ENCODE assay signal across 25 cellular contexts in the genomic region with DNA sequence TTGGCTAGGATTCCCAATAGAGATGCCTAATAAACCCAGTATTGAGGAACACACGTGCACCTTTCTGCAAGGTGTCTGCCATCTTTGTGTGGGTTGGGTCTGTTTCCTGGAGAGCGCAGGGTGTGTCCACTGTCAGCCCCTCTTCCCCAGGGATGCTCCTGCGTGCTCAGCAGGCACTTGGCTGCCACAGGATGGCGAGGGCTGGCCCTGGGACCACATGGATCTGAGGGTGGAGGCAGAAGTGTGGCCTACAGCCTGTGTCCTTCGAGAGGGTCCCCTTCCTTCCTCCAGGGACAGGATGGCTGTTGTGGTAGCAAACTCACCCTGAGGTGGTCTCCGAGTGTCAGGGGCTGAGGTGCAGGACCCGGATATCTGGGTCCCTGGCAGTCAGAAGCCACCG.
"Had no signal": no experiment of that assay in that cellular context is flagged by ENCODE, and none has a peak within 500 bp of the region (broad histone marks: within the 10 kb centered on the region; RNA-seq: fewer than 3 reads in every experiment).

No MANE protein-coding gene starts in this region.

- DNase-seq: activated CD4-positive, alpha-beta T cell treated with anti-CD3 and anti-CD28 coated beads for 48 hours; activated CD4-positive, alpha-beta T cell treated with anti-CD3 and anti-CD28 coated beads, Interleukin-2, amount 50 U/mL, for 4 hours; activated CD4-positive, CD25-positive, alpha-beta regulatory T cell treated with anti-CD3 and anti-CD28 coated beads, Interleukin-2, amount 50 U/mL, for 72 hours; activated CD8-positive, alpha-beta memory T cell treated with anti-CD3 and anti-CD28 coated beads, Interleukin-2, amount 10 ng/mL, durations not matched to agents 7 days and 5 days; activated effector memory CD4-positive, alpha-beta T cell treated with Interleukin-2 at 50 U/mL for 16 hours; activated naive CD4-positive, alpha-beta T cell; activated T-cell treated with anti-CD3 and anti-CD28 coated beads, Interleukin-2, amount 50 U/mL, for 24 hours; amygdala; central memory CD4-positive, alpha-beta T cell; MG63; MV-4-11; NCI-H1092 treated with DMSO at 0.1 percent for 48 hours; NCI-H1436 treated with DMSO at 0.1 percent for 48 hours; NCI-H187 treated with DMSO at 0.1 percent for 48 hours; NCI-H2081 treated with DMSO at 0.1 percent for 48 hours; NCI-H446; PC-3; SHP77 had no signal

- ATAC-seq: PC-3, SK-N-SH treated with all-trans-retinoic acid at 6 μM for 48 hours had no signal

- H3K4me1 Mint-ChIP-seq: activated naive CD4-positive, alpha-beta T cell treated with anti-CD3 and anti-CD28 coated beads, Interleukin-2, amount 50 U/mL, for 24 hours had no signal

- H3K27ac ChIP-seq: breast epithelium, KMS-11, SJSA1 had no signal

- H3K9me3 Mint-ChIP-seq: activated naive CD4-positive, alpha-beta T cell treated with anti-CD3 and anti-CD28 coated beads, Interleukin-2, amount 50 U/mL, for 24 hours; activated T-cell treated with anti-CD3 and anti-CD28 coated beads, Interleukin-2, amount 50 U/mL, for 24 hours; activated T-helper 1 cell treated with anti-CD3 and anti-CD28 coated beads, Interleukin-12 subunit alpha, Interleukin-12 subunit beta, Interleukin-2, Interleukin-4 antibody, amounts not matched to agents 30 ng/mL and 10 ng/mL and 1 ng/mL, durations not matched to agents 14 hours and 24 hours and 36 hours; T-helper 1 cell treated with Interleukin-12 subunit alpha and Interleukin-12 subunit beta and Interleukin-4 antibody, amounts not matched to agents 30 μg/mL and 1 μg/mL, for 36 hours had no signal

- H3K36me3 ChIP-seq: breast epithelium, MG63, SJSA1 had no signal

- H3K4me3 Mint-ChIP-seq: activated CD8-positive, alpha-beta memory T cell treated with anti-CD3 and anti-CD28 coated beads, Interleukin-2, amount 10 ng/mL, durations not matched to agents 7 days and 5 days; activated naive CD4-positive, alpha-beta T cell treated with anti-CD3 and anti-CD28 coated beads, Interleukin-2, amount 50 U/mL, for 24 hours; activated T-cell treated with anti-CD3 and anti-CD28 coated beads, Interleukin-2, amount 50 U/mL, for 24 hours; activated T-helper 1 cell treated with anti-CD3 and anti-CD28 coated beads, Interleukin-12 subunit alpha, Interleukin-12 subunit beta, Interleukin-2, Interleukin-4 antibody, amounts not matched to agents 30 ng/mL and 10 ng/mL and 1 ng/mL, durations not matched to agents 14 hours and 24 hours and 36 hours; T-helper 1 cell treated with Interleukin-12 subunit alpha and Interleukin-12 subunit beta and Interleukin-4 antibody, amounts not matched to agents 30 μg/mL and 1 μg/mL, for 36 hours had no signal

- H3K27ac Mint-ChIP-seq: activated CD8-positive, alpha-beta memory T cell treated with anti-CD3 and anti-CD28 coated beads, Interleukin-2, amount 10 ng/mL, durations not matched to agents 7 days and 5 days; activated naive CD4-positive, alpha-beta T cell treated with anti-CD3 and anti-CD28 coated beads, Interleukin-2, amount 50 U/mL, for 24 hours; activated T-cell treated with anti-CD3 and anti-CD28 coated beads, Interleukin-2, amount 50 U/mL, for 24 hours; activated T-helper 1 cell treated with anti-CD3 and anti-CD28 coated beads, Interleukin-12 subunit alpha, Interleukin-12 subunit beta, Interleukin-2, Interleukin-4 antibody, amounts not matched to agents 30 ng/mL and 10 ng/mL and 1 ng/mL, durations not matched to agents 14 hours and 24 hours and 36 hours; T-helper 1 cell treated with Interleukin-12 subunit alpha and Interleukin-12 subunit beta and Interleukin-4 antibody, amounts not matched to agents 30 μg/mL and 1 μg/mL, for 36 hours had no signal

- H3K9ac ChIP-seq: KMS-11 had no signal

- H3K4me2 ChIP-seq: KMS-11 had no signal

- H3K27me3 ChIP-seq: breast epithelium, MG63, SJSA1 had no signal

- H3K27me3 Mint-ChIP-seq: activated CD8-positive, alpha-beta memory T cell treated with anti-CD3 and anti-CD28 coated beads, Interleukin-2, amount 10 ng/mL, durations not matched to agents 7 days and 5 days; activated naive CD4-positive, alpha-beta T cell treated with anti-CD3 and anti-CD28 coated beads, Interleukin-2, amount 50 U/mL, for 24 hours had no signal

- H3K36me3 Mint-ChIP-seq: activated CD8-positive, alpha-beta memory T cell treated with anti-CD3 and anti-CD28 coated beads, Interleukin-2, amount 10 ng/mL, durations not matched to agents 7 days and 5 days; activated naive CD4-positive, alpha-beta T cell treated with anti-CD3 and anti-CD28 coated beads, Interleukin-2, amount 50 U/mL, for 24 hours had no signal

- H3K4me3 ChIP-seq: breast epithelium, MG63, SJSA1 had no signal

- H3K9me3 ChIP-seq: breast epithelium, MG63, SJSA1 had no signal
